Comparison of ENCODE assay signal across 14 cellular contexts in the genomic region with DNA sequence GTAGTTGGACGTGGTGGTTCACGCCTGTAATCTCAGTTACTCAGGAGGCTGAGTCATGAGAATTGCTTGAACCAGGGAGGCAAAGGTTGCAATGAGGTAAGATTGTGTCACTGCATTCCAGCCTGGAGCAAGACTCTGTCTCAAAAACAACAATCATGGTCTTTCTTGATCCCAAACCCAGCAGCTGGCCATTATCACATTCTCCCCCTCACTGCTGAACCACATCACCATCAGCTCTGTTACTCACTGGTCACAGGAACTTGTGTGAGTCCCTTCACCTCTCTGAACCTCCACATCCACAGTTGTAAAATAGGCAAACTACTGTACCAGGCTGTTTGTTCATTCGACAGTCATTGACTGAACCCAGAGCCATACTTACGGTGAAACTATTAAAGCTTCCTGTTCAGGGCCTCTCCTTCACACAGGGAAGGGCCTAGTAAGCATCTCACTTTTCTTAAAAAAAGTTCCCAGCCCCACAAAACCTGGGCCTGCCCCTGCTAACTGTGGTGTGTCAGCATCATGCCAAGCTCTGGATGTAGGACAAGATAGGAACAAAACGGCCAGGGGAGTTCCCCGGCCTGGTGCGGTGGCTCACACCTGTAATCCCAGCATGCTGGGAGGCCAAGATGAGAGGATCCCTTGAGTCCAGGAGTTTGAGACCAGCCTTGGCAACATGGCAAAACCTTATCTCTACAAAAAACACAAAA.
DNase-seq lines count a peak whose midpoint lies in the region; ATAC-seq and TF ChIP-seq lines count a peak whose summit lies in the region.
"Had no signal": no experiment of that assay in that cellular context is flagged by ENCODE, and none has a peak within 500 bp of the region (broad histone marks: within the 10 kb centered on the region; RNA-seq: fewer than 3 reads in every experiment).

No MANE protein-coding gene starts in this region.

- peak overlapping the region; percentile 76 for H2AFZ ChIP-seq in IMR-90 (replicated peaks; ENCODE audit: low read length, poor library complexity)
- no peak overlapping the region for H2AFZ ChIP-seq in mesenchymal stem cell (ENCODE audit: low read depth, low read length)

- no TSS peak for BruUV-seq in IMR-90 (replicated peaks; lab: Mats Ljungman, UMichigan)

- H4K8ac ChIP-seq in IMR-90 (ENCODE audit: low read depth in 2 of 2, low read length in 2 of 2), result peak overlapping the region; percentile 3 to 74; a peak in 2 of 4 replicates
- H4K8ac ChIP-seq in mesenchymal stem cell (ENCODE audit: low read length), result no peak overlapping the region

- H2BK5ac ChIP-seq in IMR-90 (ENCODE audit: low read depth, low read length, poor library complexity, severe bottlenecking), result peak overlapping the region; percentile 87
- H2BK5ac ChIP-seq in mesenchymal stem cell (ENCODE audit: low read depth, low read length, poor library complexity, severe bottlenecking), result no peak overlapping the region

- H2BK12ac ChIP-seq in mesenchymal stem cell (ENCODE audit: low read length in 2 of 2), result peak overlapping the region in 1 of 2 experiments; percentile 11

- H3K9me1 ChIP-seq in IMR-90 (ENCODE audit: insufficient read depth, low read length), result peaks cover 2% of the 10 kb centered on the region

- H4K20me1 ChIP-seq in IMR-90 (ENCODE audit: insufficient read depth, low read length), result no peaks in the 10 kb centered on the region

- peak overlapping the region; percentile 83 for H2BK20ac ChIP-seq in IMR-90 (ENCODE audit: low read depth, low read length)

- in situ Hi-C loops in IMR-90 (cut with MboI; ENCODE audit: low sequenced_read_pairs), result no loop called here

- H3K56ac ChIP-seq in IMR-90 (ENCODE audit: extremely low read depth, insufficient read depth, low read length), result 0 out of 2 replicates have a peak overlapping the region, but pooled peaks have one; percentile 22

- H3K4me2 ChIP-seq in IMR-90 (ENCODE audit: low read depth, low read length), result no peak overlapping the region
- H3K4me2 ChIP-seq in mesenchymal stem cell (ENCODE audit: low read length, poor library complexity, severe bottlenecking), result no peak overlapping the region

- CTCF ChIA-PET in IMR-90 (lab: Yijun Ruan, JAX), result no interaction called here

- dilution Hi-C loops in IMR-90 (cut with HindIII; ENCODE audit: low sequenced_read_pairs, unreplicated experiment), result no loop called here

- intact Hi-C loops in IMR-90 (cut with micrococcal nuclease), result no loop called here

- DNase-seq in AG09309 (ENCODE audit: low read depth), result peak; percentile 63
- DNase-seq in IMR-90, result peak; percentile 99
- peak; percentile 87 for DNase-seq in choroid plexus epithelial cell (ENCODE audit: low read depth)
- peak; percentile 93 for DNase-seq in mesenchymal stem cell
- no peak for DNase-seq in activated T-cell treated with anti-CD3 and anti-CD28 coated beads, Interleukin-2, amount 50 U/mL, for 1 hour
- no peak for DNase-seq in cerebellar nuclear complex (lab: John Stamatoyannopoulos, UW)
- DNase-seq in LoVo (ENCODE audit: low spot score), result no peak
- DNase-seq: C1 segment of cervical spinal cord, NCI-H2171, RPMI8226, testis had no signal

- H3K79me1 ChIP-seq in IMR-90 (ENCODE audit: low read depth in 1 of 2, low read length in 2 of 2) (no peaks in the 10 kb centered on the region), mesenchymal stem cell (replicated peaks; ENCODE audit: low read length, poor library complexity, severe bottlenecking) (no peaks in the 10 kb centered on the region)

- H3K14ac ChIP-seq in IMR-90 (replicated peaks; ENCODE audit: low read depth, low read length) (peak overlapping the region; percentile 76), mesenchymal stem cell (ENCODE audit: low read length in 2 of 2) (no peak overlapping the region)

- H2BK15ac ChIP-seq in IMR-90 (ENCODE audit: low read depth, low read length), result peak overlapping the region; percentile 33; the same call in 2 of the 3 replicates
- H2BK15ac ChIP-seq in mesenchymal stem cell (ENCODE audit: low read depth, poor library complexity, severe bottlenecking), result no peak overlapping the region

- peak overlapping the region; percentile 80 for H2AK5ac ChIP-seq in IMR-90 (ENCODE audit: low read depth, low read length)
- no peak overlapping the region for H2AK5ac ChIP-seq in mesenchymal stem cell (ENCODE audit: low read length, severe bottlenecking)

- H3K27me3 ChIP-seq in IMR-90 (ENCODE audit: control insufficient read depth, insufficient read depth, low read length) (no peaks in the 10 kb centered on the region), mesenchymal stem cell (ENCODE audit: control insufficient read depth in 1 of 2, insufficient read depth in 1 of 2, low read length in 2 of 2) (no peaks in the 10 kb centered on the region)
- H3K27me3 ChIP-seq: cardiac muscle cell, right atrium auricular region, testis had no signal

- H3K36me3 ChIP-seq in IMR-90 (ENCODE audit: control insufficient read depth, insufficient read depth, low read length) (no peaks in the 10 kb centered on the region), mesenchymal stem cell (ENCODE audit: control insufficient read depth in 1 of 2, insufficient read depth in 2 of 2, low read depth in 1 of 2, low read length in 2 of 2) (no peaks in the 10 kb centered on the region)
- H3K36me3 ChIP-seq: cardiac muscle cell, right atrium auricular region had no signal

- H2BK120ac ChIP-seq in IMR-90 (ENCODE audit: low read depth, low read length) (peak overlapping the region; percentile 78; the same call in 1 of the 2 replicates), mesenchymal stem cell (ENCODE audit: low read depth, low read length) (no peak overlapping the region)

- TF ChIP-seq CTCF in AG09309 (IDR thresholded peaks at IDR 0.05; ENCODE audit: control insufficient read depth, insufficient read depth, low read depth, low read length, missing control alignments), result no peak
- TF ChIP-seq CTCF in IMR-90 (conservative IDR thresholded peaks at IDR 0.05; ENCODE audit: low read depth, low read length), result no peak
- no peak for TF ChIP-seq CTCF in choroid plexus epithelial cell (conservative IDR thresholded peaks at IDR 0.05; ENCODE audit: low read depth, low read length)

- ATAC-seq in IMR-90 (ENCODE audit: low read depth), result peak; percentile 90
- ATAC-seq in HG03139 (IDR thresholded peaks at IDR 0.05; ENCODE audit: unreplicated experiment), result no peak

- H3K27ac ChIP-seq in IMR-90 (ENCODE audit: insufficient read depth, low read length), result peak overlapping the region; percentile 50
- no peak overlapping the region for H3K27ac ChIP-seq in mesenchymal stem cell (ENCODE audit: low read length, poor library complexity, severe bottlenecking)
- H3K27ac ChIP-seq: cardiac muscle cell, right atrium auricular region, testis had no signal

- TF ChIP-seq POLR2A in IMR-90 (IDR thresholded peaks at IDR 0.05; ENCODE audit: low read depth, low read length), result no peak

- POLR2A ChIA-PET in IMR-90 (lab: Charles Lee; ENCODE audit: unreplicated experiment), result no interaction called here

- H3K9me3 ChIP-seq in IMR-90 (ENCODE audit: control insufficient read depth, insufficient read depth, low read length) (peaks cover 3% of the 10 kb centered on the region; the same call in 1 of the 2 replicates), mesenchymal stem cell (ENCODE audit: control insufficient read depth, low read length) (no peaks in the 10 kb centered on the region)
- H3K9me3 ChIP-seq: right atrium auricular region, testis had no signal

- H3K4ac ChIP-seq in IMR-90 (ENCODE audit: low read depth, low read length) (peak overlapping the region; percentile 70), mesenchymal stem cell (ENCODE audit: low read depth in 1 of 2, low read length in 2 of 2) (peak overlapping the region in 1 of 2 experiments; percentile 43)

- H4K91ac ChIP-seq in IMR-90 (ENCODE audit: insufficient read depth, low read depth, low read length), result peak overlapping the region; percentile 36
- H4K91ac ChIP-seq in mesenchymal stem cell (ENCODE audit: low read length), result no peak overlapping the region

- whole genome bisulfite sequencing in IMR-90 (ENCODE audit: extremely low coverage in 2 of 2, insufficient read length in 1 of 2), 2 experiments, result 73% methylated on average over 4 of the region's 7 CpGs; no CpG with 5 or more reads in 1 of the 2 experiments
- WGBS in mesenchymal stem cell, result 53% methylated on average over 7 of the region's 7 CpGs

- H3K4me3 ChIP-seq in AG09309 (ENCODE audit: control insufficient read depth, low read depth, low read length) (no peak overlapping the region), IMR-90 (ENCODE audit: insufficient read depth, low read depth, low read length) (no peak overlapping the region), choroid plexus epithelial cell (ENCODE audit: low read depth, low read length) (no peak overlapping the region), mesenchymal stem cell (ENCODE audit: insufficient read depth in 1 of 2, low read depth in 1 of 2, low read length in 2 of 2) (no peak overlapping the region)
- H3K4me3 ChIP-seq: cardiac muscle cell, right atrium auricular region, testis had no signal

- peak overlapping the region; percentile 7; the same call in 1 of the 2 replicates for H3K18ac ChIP-seq in IMR-90 (ENCODE audit: low read depth, low read length)
- peak overlapping the region in 1 of 2 experiments; percentile 50 for H3K18ac ChIP-seq in mesenchymal stem cell (ENCODE audit: low read depth in 1 of 2, low read length in 2 of 2)

- no peak; the same call in 1 of the 2 replicates for TF ChIP-seq RAD21 in IMR-90 (IDR thresholded peaks at IDR 0.05; ENCODE audit: low read length)

- peak overlapping the region; percentile 43; the same call in 1 of the 2 replicates for H4K5ac ChIP-seq in IMR-90 (ENCODE audit: low read depth, low read length)

- no peak overlapping the region for H3K9ac ChIP-seq in IMR-90 (ENCODE audit: low read depth, low read length)
- peak overlapping the region; percentile 42 for H3K9ac ChIP-seq in mesenchymal stem cell (ENCODE audit: low read length)

- peak overlapping the region; percentile 84 for H2AK9ac ChIP-seq in IMR-90 (replicated peaks; ENCODE audit: low read depth, low read length, poor library complexity)

- H3K23ac ChIP-seq in IMR-90 (ENCODE audit: low read depth, low read length) (peak overlapping the region; percentile 33), mesenchymal stem cell (ENCODE audit: low read length in 2 of 2) (no peak overlapping the region)

- H3K4me1 ChIP-seq in IMR-90 (ENCODE audit: control insufficient read depth, insufficient read depth, low read length) (peaks cover 1% of the 10 kb centered on the region; the same call in 1 of the 2 replicates), mesenchymal stem cell (ENCODE audit: control insufficient read depth, insufficient read depth, low read depth, low read length) (peaks cover 3% of the 10 kb centered on the region)
- H3K4me1 ChIP-seq: right atrium auricular region, testis had no signal

TF ChIP-seq in IMR-90, 13 proteins besides CTCF, POLR2A, EP300 and RAD21 (continues in another document):
- TF ChIP-seq BHLHE40 (IDR thresholded peaks at IDR 0.05; ENCODE audit: low read depth, low read length), result peak; percentile 43; the same call in 1 of the 2 replicates

Comparison
In these comparisons a context has a peak if more than half of its experiments do, and no peak if none do; other contexts are left out.
1. DNase-seq: peak in AG09309 (single experiment), IMR-90 (single experiment), choroid plexus epithelial cell (single experiment) and mesenchymal stem cell (single experiment); none in activated T-cell treated with anti-CD3 and anti-CD28 coated beads, Interleukin-2, amount 50 U/mL, for 1 hour (single experiment), cerebellar nuclear complex (0 of 2) and LoVo (single experiment).